Comparison of ENCODE assay signal across 1 cellular context in genomic region chr5:116448450-116448849, GRCh38.
TF ChIP-seq lines count a peak whose summit lies in the region.

No MANE protein-coding gene starts in this region.

TF ChIP-seq in HepG2, 621 proteins besides CTCF, POLR2A, EP300 and RAD21 (continued from another document and continues in another):
- TF ChIP-seq CREB3 (CRISPR knock-in tag; IDR thresholded peaks at IDR 0.05), result no peak
- no peak for TF ChIP-seq TCF12 (IDR thresholded peaks at IDR 0.05)
- TF ChIP-seq TCF12 (CRISPR knock-in tag; IDR thresholded peaks at IDR 0.05), result no peak
- no peak for TF ChIP-seq ZUFSP (CRISPR knock-in tag; IDR thresholded peaks at IDR 0.05; ENCODE audit: borderline replicate concordance)
- peak; percentile 40; the same call in 1 of the 2 replicates for TF ChIP-seq HOMEZ (CRISPR knock-in tag; IDR thresholded peaks at IDR 0.05; ENCODE audit: low read depth)
- no peak for TF ChIP-seq RORA (CRISPR knock-in tag; IDR thresholded peaks at IDR 0.05)
- TF ChIP-seq ZMYM3 (CRISPR knock-in tag; IDR thresholded peaks at IDR 0.05), result peak; percentile 38; the same call in 1 of the 2 replicates
- TF ChIP-seq PLRG1 (conservative IDR thresholded peaks at IDR 0.05), result no peak
- no peak for TF ChIP-seq SCMH1 (CRISPR knock-in tag; IDR thresholded peaks at IDR 0.05; ENCODE audit: borderline replicate concordance)
- TF ChIP-seq FOXP1 (IDR thresholded peaks at IDR 0.05), result no peak
- peak; percentile 41; the same call in 1 of the 2 replicates for TF ChIP-seq FOXP1 (CRISPR knock-in tag; IDR thresholded peaks at IDR 0.05)
- TF ChIP-seq PAXIP1 (CRISPR knock-in tag; conservative IDR thresholded peaks at IDR 0.05), result peak; percentile 61
- no peak for TF ChIP-seq ZNF788 (CRISPR knock-in tag; IDR thresholded peaks at IDR 0.05; ENCODE audit: borderline replicate concordance)
- TF ChIP-seq MAF1 (CRISPR knock-in tag; IDR thresholded peaks at IDR 0.05; ENCODE audit: borderline replicate concordance), result no peak
- TF ChIP-seq SRSF4 (IDR thresholded peaks at IDR 0.05; ENCODE audit: low read depth, low read length, poor library complexity, severe bottlenecking), result no peak
- no peak for TF ChIP-seq CREBL2 (CRISPR knock-in tag; IDR thresholded peaks at IDR 0.05; ENCODE audit: borderline replicate concordance)
- TF ChIP-seq HNRNPUL1 (IDR thresholded peaks at IDR 0.05; ENCODE audit: low read depth, low read length), result no peak
- peak; percentile 33; the same call in 1 of the 2 replicates for TF ChIP-seq NFIC (IDR thresholded peaks at IDR 0.05; ENCODE audit: low read length)
- no peak for TF ChIP-seq ZNF33B (CRISPR knock-in tag; IDR thresholded peaks at IDR 0.05)
- no peak for TF ChIP-seq ZFYVE20 (CRISPR knock-in tag; IDR thresholded peaks at IDR 0.05; ENCODE audit: borderline replicate concordance, low read depth)
- TF ChIP-seq SP4 (CRISPR knock-in tag; IDR thresholded peaks at IDR 0.05), result no peak
- TF ChIP-seq PCBP1 (IDR thresholded peaks at IDR 0.05; ENCODE audit: borderline replicate concordance, low read depth, low read length), result no peak
- no peak for TF ChIP-seq NCOA5 (CRISPR knock-in tag; IDR thresholded peaks at IDR 0.05)
- TF ChIP-seq GATA4 (IDR thresholded peaks at IDR 0.05; ENCODE audit: borderline replicate concordance, low read depth), result no peak
- 0 out of 2 replicates have a peak, but pooled peaks have one; percentile 7 for TF ChIP-seq MAFF (IDR thresholded peaks at IDR 0.05; ENCODE audit: low read depth, low read length)
- no peak for TF ChIP-seq ZKSCAN5 (CRISPR knock-in tag; IDR thresholded peaks at IDR 0.05)
- no peak for TF ChIP-seq HOXA5 (CRISPR knock-in tag; IDR thresholded peaks at IDR 0.05)
- no peak for TF ChIP-seq KMT2B (CRISPR knock-in tag; IDR thresholded peaks at IDR 0.05)
- TF ChIP-seq KDM2A (CRISPR knock-in tag; IDR thresholded peaks at IDR 0.05; ENCODE audit: borderline replicate concordance, low read depth), result no peak
- TF ChIP-seq ATF4 (CRISPR knock-in tag; IDR thresholded peaks at IDR 0.05), result no peak
- TF ChIP-seq ZSCAN22 (CRISPR knock-in tag; IDR thresholded peaks at IDR 0.05), result no peak
- no peak for TF ChIP-seq DNMT1 (CRISPR knock-in tag; IDR thresholded peaks at IDR 0.05)
- TF ChIP-seq ARID3A (IDR thresholded peaks at IDR 0.05; ENCODE audit: low read depth, low read length), result peak; percentile 33; the same call in 1 of the 2 replicates
- no peak for TF ChIP-seq E2F2 (CRISPR knock-in tag; IDR thresholded peaks at IDR 0.05; ENCODE audit: borderline replicate concordance)
- TF ChIP-seq HNF4A (CRISPR knock-in tag; IDR thresholded peaks at IDR 0.05), result no peak
- peak; percentile 19; the same call in 1 of the 2 replicates for TF ChIP-seq RARA (CRISPR knock-in tag; IDR thresholded peaks at IDR 0.05)
- no peak for TF ChIP-seq ZNF782 (CRISPR knock-in tag; IDR thresholded peaks at IDR 0.05; ENCODE audit: borderline replicate concordance)
- TF ChIP-seq THYN1 (CRISPR knock-in tag; IDR thresholded peaks at IDR 0.05; ENCODE audit: borderline replicate concordance, low read depth), result no peak
- TF ChIP-seq POGZ (CRISPR knock-in tag; IDR thresholded peaks at IDR 0.05), result peak; percentile 14; the same call in 1 of the 2 replicates
- peak; percentile 56; the same call in 1 of the 2 replicates for TF ChIP-seq GATAD2A (CRISPR knock-in tag; IDR thresholded peaks at IDR 0.05)
- TF ChIP-seq BRCA1 (CRISPR knock-in tag; IDR thresholded peaks at IDR 0.05), result no peak
- TF ChIP-seq ZNF20 (CRISPR knock-in tag; IDR thresholded peaks at IDR 0.05), result no peak
- peak; percentile 47; the same call in 1 of the 2 replicates for TF ChIP-seq FOXP4 (CRISPR knock-in tag; IDR thresholded peaks at IDR 0.05)
- no peak for TF ChIP-seq ZFP90 (CRISPR knock-in tag; IDR thresholded peaks at IDR 0.05; ENCODE audit: borderline replicate concordance)
- TF ChIP-seq ARID5B (CRISPR knock-in tag; IDR thresholded peaks at IDR 0.05), result peak; percentile 56; the same call in 1 of the 2 replicates
- TF ChIP-seq STAG1 (CRISPR knock-in tag; IDR thresholded peaks at IDR 0.05), result peak; percentile 18; the same call in 1 of the 2 replicates
- TF ChIP-seq PHF21A (CRISPR knock-in tag; IDR thresholded peaks at IDR 0.05), result 0 out of 2 replicates have a peak, but pooled peaks have one; percentile 20
- TF ChIP-seq NR3C1 (CRISPR knock-in tag; IDR thresholded peaks at IDR 0.05), result no peak
- no peak for TF ChIP-seq SYNCRIP (IDR thresholded peaks at IDR 0.05; ENCODE audit: insufficient read depth, low read depth, low read length)
